In the genomic region with DNA sequence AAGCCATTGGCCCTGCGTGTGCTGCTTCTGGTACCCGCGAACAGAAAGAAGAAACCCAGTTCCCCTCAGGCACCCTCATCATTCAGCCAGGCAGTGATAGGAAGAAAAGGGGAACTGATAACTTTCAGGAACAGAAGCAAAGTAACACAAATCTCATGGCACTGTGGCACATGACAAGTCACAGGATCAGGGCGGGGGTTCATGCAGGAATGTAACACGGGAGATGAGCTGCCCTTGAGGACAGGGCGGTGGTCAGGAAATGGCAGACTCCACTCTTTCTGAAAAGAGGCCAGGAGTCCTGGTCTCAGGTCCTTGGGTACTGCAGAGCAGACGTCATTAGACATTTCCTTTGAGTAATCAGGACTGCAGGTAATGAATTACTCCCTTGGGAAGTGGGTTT, we compare ENCODE assay signal across 2 cellular contexts.
TF ChIP-seq lines count a peak whose summit lies in the region.

No MANE protein-coding gene starts in this region.

TF ChIP-seq in WTC11, 78 proteins besides CTCF, POLR2A, EP300 and RAD21 (continued from another document):
- TF ChIP-seq, protein P1, sequence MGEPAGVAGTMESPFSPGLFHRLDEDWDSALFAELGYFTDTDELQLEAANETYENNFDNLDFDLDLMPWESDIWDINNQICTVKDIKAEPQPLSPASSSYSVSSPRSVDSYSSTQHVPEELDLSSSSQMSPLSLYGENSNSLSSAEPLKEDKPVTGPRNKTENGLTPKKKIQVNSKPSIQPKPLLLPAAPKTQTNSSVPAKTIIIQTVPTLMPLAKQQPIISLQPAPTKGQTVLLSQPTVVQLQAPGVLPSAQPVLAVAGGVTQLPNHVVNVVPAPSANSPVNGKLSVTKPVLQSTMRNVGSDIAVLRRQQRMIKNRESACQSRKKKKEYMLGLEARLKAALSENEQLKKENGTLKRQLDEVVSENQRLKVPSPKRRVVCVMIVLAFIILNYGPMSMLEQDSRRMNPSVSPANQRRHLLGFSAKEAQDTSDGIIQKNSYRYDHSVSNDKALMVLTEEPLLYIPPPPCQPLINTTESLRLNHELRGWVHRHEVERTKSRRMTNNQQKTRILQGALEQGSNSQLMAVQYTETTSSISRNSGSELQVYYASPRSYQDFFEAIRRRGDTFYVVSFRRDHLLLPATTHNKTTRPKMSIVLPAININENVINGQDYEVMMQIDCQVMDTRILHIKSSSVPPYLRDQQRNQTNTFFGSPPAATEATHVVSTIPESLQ (CRISPR knock-in tag; IDR thresholded peaks at IDR 0.05), result no peak
- TF ChIP-seq OVOL2 (CRISPR knock-in tag; IDR thresholded peaks at IDR 0.05; ENCODE audit: borderline replicate concordance) (no peak), TEAD4 (CRISPR knock-in tag; IDR thresholded peaks at IDR 0.05) (no peak), ETV6 (CRISPR knock-in tag; IDR thresholded peaks at IDR 0.05) (no peak), ESRRA (CRISPR knock-in tag; IDR thresholded peaks at IDR 0.05; ENCODE audit: borderline replicate concordance) (no peak), GRHL2 (CRISPR knock-in tag; IDR thresholded peaks at IDR 0.05; ENCODE audit: insufficient replicate concordance, severe bottlenecking) (no peak)
- TF ChIP-seq, protein P2, sequence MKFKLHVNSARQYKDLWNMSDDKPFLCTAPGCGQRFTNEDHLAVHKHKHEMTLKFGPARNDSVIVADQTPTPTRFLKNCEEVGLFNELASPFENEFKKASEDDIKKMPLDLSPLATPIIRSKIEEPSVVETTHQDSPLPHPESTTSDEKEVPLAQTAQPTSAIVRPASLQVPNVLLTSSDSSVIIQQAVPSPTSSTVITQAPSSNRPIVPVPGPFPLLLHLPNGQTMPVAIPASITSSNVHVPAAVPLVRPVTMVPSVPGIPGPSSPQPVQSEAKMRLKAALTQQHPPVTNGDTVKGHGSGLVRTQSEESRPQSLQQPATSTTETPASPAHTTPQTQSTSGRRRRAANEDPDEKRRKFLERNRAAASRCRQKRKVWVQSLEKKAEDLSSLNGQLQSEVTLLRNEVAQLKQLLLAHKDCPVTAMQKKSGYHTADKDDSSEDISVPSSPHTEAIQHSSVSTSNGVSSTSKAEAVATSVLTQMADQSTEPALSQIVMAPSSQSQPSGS (CRISPR knock-in tag; IDR thresholded peaks at IDR 0.05; ENCODE audit: borderline replicate concordance, low read depth), result no peak
- TF ChIP-seq, protein P3, sequence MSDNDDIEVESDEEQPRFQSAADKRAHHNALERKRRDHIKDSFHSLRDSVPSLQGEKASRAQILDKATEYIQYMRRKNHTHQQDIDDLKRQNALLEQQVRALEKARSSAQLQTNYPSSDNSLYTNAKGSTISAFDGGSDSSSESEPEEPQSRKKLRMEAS (CRISPR knock-in tag; IDR thresholded peaks at IDR 0.05), result no peak

TF ChIP-seq in SK-N-SH treated with all-trans-retinoic acid at 6 μM for 48 hours, 23 proteins besides CTCF, POLR2A, EP300 and RAD21 (continued from another document):
- TF ChIP-seq, protein P4, sequence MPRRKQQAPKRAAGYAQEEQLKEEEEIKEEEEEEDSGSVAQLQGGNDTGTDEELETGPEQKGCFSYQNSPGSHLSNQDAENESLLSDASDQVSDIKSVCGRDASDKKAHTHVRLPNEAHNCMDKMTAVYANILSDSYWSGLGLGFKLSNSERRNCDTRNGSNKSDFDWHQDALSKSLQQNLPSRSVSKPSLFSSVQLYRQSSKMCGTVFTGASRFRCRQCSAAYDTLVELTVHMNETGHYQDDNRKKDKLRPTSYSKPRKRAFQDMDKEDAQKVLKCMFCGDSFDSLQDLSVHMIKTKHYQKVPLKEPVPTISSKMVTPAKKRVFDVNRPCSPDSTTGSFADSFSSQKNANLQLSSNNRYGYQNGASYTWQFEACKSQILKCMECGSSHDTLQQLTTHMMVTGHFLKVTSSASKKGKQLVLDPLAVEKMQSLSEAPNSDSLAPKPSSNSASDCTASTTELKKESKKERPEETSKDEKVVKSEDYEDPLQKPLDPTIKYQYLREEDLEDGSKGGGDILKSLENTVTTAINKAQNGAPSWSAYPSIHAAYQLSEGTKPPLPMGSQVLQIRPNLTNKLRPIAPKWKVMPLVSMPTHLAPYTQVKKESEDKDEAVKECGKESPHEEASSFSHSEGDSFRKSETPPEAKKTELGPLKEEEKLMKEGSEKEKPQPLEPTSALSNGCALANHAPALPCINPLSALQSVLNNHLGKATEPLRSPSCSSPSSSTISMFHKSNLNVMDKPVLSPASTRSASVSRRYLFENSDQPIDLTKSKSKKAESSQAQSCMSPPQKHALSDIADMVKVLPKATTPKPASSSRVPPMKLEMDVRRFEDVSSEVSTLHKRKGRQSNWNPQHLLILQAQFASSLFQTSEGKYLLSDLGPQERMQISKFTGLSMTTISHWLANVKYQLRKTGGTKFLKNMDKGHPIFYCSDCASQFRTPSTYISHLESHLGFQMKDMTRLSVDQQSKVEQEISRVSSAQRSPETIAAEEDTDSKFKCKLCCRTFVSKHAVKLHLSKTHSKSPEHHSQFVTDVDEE (CRISPR knock-in tag; IDR thresholded peaks at IDR 0.05), result no peak
- TF ChIP-seq ARNTL (CRISPR knock-in tag; IDR thresholded peaks at IDR 0.05; ENCODE audit: borderline replicate concordance, low read depth), result no peak
- TF ChIP-seq ZFP3 (CRISPR knock-in tag; IDR thresholded peaks at IDR 0.05), result no peak
- TF ChIP-seq ISL1 (CRISPR knock-in tag; IDR thresholded peaks at IDR 0.05), result no peak
- TF ChIP-seq SNAI2 (CRISPR knock-in tag; IDR thresholded peaks at IDR 0.05), result no peak
- no peak for TF ChIP-seq GLIS3 (CRISPR knock-in tag; IDR thresholded peaks at IDR 0.05)
